In genomic region chr15:45586990-45587860, GRCh38 we compare ENCODE assay signal across 1 cellular context.
TF ChIP-seq lines count a peak whose summit lies in the region.

A gene with protein sequence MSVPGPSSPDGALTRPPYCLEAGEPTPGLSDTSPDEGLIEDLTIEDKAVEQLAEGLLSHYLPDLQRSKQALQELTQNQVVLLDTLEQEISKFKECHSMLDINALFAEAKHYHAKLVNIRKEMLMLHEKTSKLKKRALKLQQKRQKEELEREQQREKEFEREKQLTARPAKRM (plus strand): TSS chr15:45587379. CDS start chr15:45587444, 65 bp downstream.

TF ChIP-seq in HepG2, 621 proteins besides CTCF, POLR2A, EP300 and RAD21 (continued from another document and continues in another):
- peak; percentile 93 for TF ChIP-seq ZNF574 (CRISPR knock-in tag; IDR thresholded peaks at IDR 0.05)
- peak; percentile 95 for TF ChIP-seq ZNF790 (CRISPR knock-in tag; IDR thresholded peaks at IDR 0.05; ENCODE audit: borderline replicate concordance)
- no peak for TF ChIP-seq TAF15 (IDR thresholded peaks at IDR 0.05; ENCODE audit: low read depth, low read length, poor library complexity, severe bottlenecking)
- peak; percentile 95 for TF ChIP-seq ZFY (CRISPR knock-in tag; IDR thresholded peaks at IDR 0.05)
- TF ChIP-seq MLLT10 (CRISPR knock-in tag; IDR thresholded peaks at IDR 0.05): no peak
- no peak for TF ChIP-seq TCF7 (IDR thresholded peaks at IDR 0.05; ENCODE audit: low read depth)
- peak; percentile 68; the same call in 1 of the 2 replicates for TF ChIP-seq ZNF225 (CRISPR knock-in tag; IDR thresholded peaks at IDR 0.05)
- peak; percentile 91; the same call in 1 of the 2 replicates for TF ChIP-seq HES4 (CRISPR knock-in tag; IDR thresholded peaks at IDR 0.05; ENCODE audit: borderline replicate concordance)
- no peak for TF ChIP-seq SRF (IDR thresholded peaks at IDR 0.05; ENCODE audit: low read depth, low read length)
- no peak for TF ChIP-seq ATF5 (CRISPR knock-in tag; IDR thresholded peaks at IDR 0.05; ENCODE audit: low read depth)
- TF ChIP-seq ZNF737 (CRISPR knock-in tag; IDR thresholded peaks at IDR 0.05; ENCODE audit: borderline replicate concordance): no peak; the same call in 1 of the 2 replicates
- no peak for TF ChIP-seq PCBP2 (optimal IDR thresholded peaks at IDR 0.05; ENCODE audit: low read depth, low read length, poor library complexity, severe bottlenecking)
- TF ChIP-seq, protein P1, sequence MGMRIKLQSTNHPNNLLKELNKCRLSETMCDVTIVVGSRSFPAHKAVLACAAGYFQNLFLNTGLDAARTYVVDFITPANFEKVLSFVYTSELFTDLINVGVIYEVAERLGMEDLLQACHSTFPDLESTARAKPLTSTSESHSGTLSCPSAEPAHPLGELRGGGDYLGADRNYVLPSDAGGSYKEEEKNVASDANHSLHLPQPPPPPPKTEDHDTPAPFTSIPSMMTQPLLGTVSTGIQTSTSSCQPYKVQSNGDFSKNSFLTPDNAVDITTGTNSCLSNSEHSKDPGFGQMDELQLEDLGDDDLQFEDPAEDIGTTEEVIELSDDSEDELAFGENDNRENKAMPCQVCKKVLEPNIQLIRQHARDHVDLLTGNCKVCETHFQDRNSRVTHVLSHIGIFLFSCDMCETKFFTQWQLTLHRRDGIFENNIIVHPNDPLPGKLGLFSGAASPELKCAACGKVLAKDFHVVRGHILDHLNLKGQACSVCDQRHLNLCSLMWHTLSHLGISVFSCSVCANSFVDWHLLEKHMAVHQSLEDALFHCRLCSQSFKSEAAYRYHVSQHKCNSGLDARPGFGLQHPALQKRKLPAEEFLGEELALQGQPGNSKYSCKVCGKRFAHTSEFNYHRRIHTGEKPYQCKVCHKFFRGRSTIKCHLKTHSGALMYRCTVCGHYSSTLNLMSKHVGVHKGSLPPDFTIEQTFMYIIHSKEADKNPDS (CRISPR knock-in tag; IDR thresholded peaks at IDR 0.05): peak; percentile 89
- 0 out of 2 replicates have a peak, but pooled peaks have one; percentile 22 for TF ChIP-seq RFXANK (CRISPR knock-in tag; IDR thresholded peaks at IDR 0.05)
- peak; percentile 87 for TF ChIP-seq HOXD1 (CRISPR knock-in tag; IDR thresholded peaks at IDR 0.05)
- no peak for TF ChIP-seq KAT2B (IDR thresholded peaks at IDR 0.05; ENCODE audit: borderline replicate concordance, low read depth, low read length)
- TF ChIP-seq GATAD1 (CRISPR knock-in tag; IDR thresholded peaks at IDR 0.05): peak; percentile 96
- no peak for TF ChIP-seq ZBTB14 (CRISPR knock-in tag; IDR thresholded peaks at IDR 0.05)
- TF ChIP-seq FIP1L1 (IDR thresholded peaks at IDR 0.05; ENCODE audit: borderline replicate concordance, insufficient read depth, low read depth, low read length): 0 out of 2 replicates have a peak, but pooled peaks have one; percentile 66
- peak; percentile 99 for TF ChIP-seq THAP9 (CRISPR knock-in tag; IDR thresholded peaks at IDR 0.05; ENCODE audit: borderline replicate concordance)
- TF ChIP-seq HDAC1 (CRISPR knock-in tag; IDR thresholded peaks at IDR 0.05): peak; percentile 94
- TF ChIP-seq SYNCRIP (IDR thresholded peaks at IDR 0.05; ENCODE audit: insufficient read depth, low read depth, low read length): no peak
- no peak for TF ChIP-seq MZF1 (CRISPR knock-in tag; IDR thresholded peaks at IDR 0.05; ENCODE audit: borderline replicate concordance)
- TF ChIP-seq ZBTB34 (CRISPR knock-in tag; IDR thresholded peaks at IDR 0.05): 0 out of 2 replicates have a peak, but pooled peaks have one; percentile 47
- TF ChIP-seq ZFP1 (CRISPR knock-in tag; IDR thresholded peaks at IDR 0.05): no peak; the same call in 1 of the 2 replicates
- peak; percentile 76 for TF ChIP-seq TEAD3 (CRISPR knock-in tag; optimal IDR thresholded peaks at IDR 0.05; ENCODE audit: borderline replicate concordance)
- TF ChIP-seq CC2D1A (CRISPR knock-in tag; IDR thresholded peaks at IDR 0.05): no peak
- no peak; the same call in 1 of the 2 replicates for TF ChIP-seq ZNF619 (CRISPR knock-in tag; IDR thresholded peaks at IDR 0.05)
- TF ChIP-seq STAT6 (CRISPR knock-in tag; IDR thresholded peaks at IDR 0.05; ENCODE audit: borderline replicate concordance): no peak
- no peak for TF ChIP-seq TEAD2 (CRISPR knock-in tag; IDR thresholded peaks at IDR 0.05)
- peak; percentile 82; the same call in 1 of the 2 replicates for TF ChIP-seq ZNF724P (CRISPR knock-in tag; IDR thresholded peaks at IDR 0.05; ENCODE audit: borderline replicate concordance)
- TF ChIP-seq ZNF350 (CRISPR knock-in tag; IDR thresholded peaks at IDR 0.05; ENCODE audit: borderline replicate concordance, low read depth): peak; percentile 96
- peak; percentile 93 for TF ChIP-seq KDM5A (IDR thresholded peaks at IDR 0.05; ENCODE audit: borderline replicate concordance, low read length)
- TF ChIP-seq CREM (IDR thresholded peaks at IDR 0.05): peak; percentile 96
- TF ChIP-seq CREM (CRISPR knock-in tag; IDR thresholded peaks at IDR 0.05): peak; percentile 29; the same call in 1 of the 2 replicates
- no peak for TF ChIP-seq MATR3 (CRISPR knock-in tag; IDR thresholded peaks at IDR 0.05)
- no peak for TF ChIP-seq ZSCAN20 (CRISPR knock-in tag; IDR thresholded peaks at IDR 0.05; ENCODE audit: borderline replicate concordance)
- TF ChIP-seq MLXIP (CRISPR knock-in tag; IDR thresholded peaks at IDR 0.05; ENCODE audit: borderline replicate concordance): no peak; the same call in none of the 2 replicates
- TF ChIP-seq SRY (CRISPR knock-in tag; IDR thresholded peaks at IDR 0.05): peak; percentile 84
- TF ChIP-seq, protein P2, sequence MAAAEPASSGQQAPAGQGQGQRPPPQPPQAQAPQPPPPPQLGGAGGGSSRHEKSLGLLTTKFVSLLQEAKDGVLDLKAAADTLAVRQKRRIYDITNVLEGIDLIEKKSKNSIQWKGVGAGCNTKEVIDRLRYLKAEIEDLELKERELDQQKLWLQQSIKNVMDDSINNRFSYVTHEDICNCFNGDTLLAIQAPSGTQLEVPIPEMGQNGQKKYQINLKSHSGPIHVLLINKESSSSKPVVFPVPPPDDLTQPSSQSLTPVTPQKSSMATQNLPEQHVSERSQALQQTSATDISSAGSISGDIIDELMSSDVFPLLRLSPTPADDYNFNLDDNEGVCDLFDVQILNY (CRISPR knock-in tag; conservative IDR thresholded peaks at IDR 0.05): peak; percentile 51; the same call in 1 of the 2 replicates
- TF ChIP-seq ZIK1 (CRISPR knock-in tag; IDR thresholded peaks at IDR 0.05; ENCODE audit: borderline replicate concordance, low read depth): no peak
- peak; percentile 76 for TF ChIP-seq SRSF1 (optimal IDR thresholded peaks at IDR 0.05; ENCODE audit: low read depth, low read length)
